In genomic region chr16:22284637-22285515, GRCh38 we compare ENCODE assay signal across 19 cellular contexts. TPM values are rescaled to one million over a fixed set of nuclear protein-coding genes. Genes with fewer than 3 reads are reported as not detected.
A peak's percentile ranks its signal among the peaks of the same experiment; 100 is the strongest.
DNase-seq lines count a peak whose midpoint lies in the region; ATAC-seq and TF ChIP-seq lines count a peak whose summit lies in the region.
"Had no signal": no experiment of that assay in that cellular context is flagged by ENCODE, and none has a peak within 500 bp of the region (broad histone marks: within the 10 kb centered on the region; RNA-seq: fewer than 3 reads in every experiment).

No MANE protein-coding gene starts in this region.

- peaks cover 12% of the 10 kb centered on the region for H3K4me1 Mint-ChIP-seq in mesothelial cell of epicardium
- H3K4me1 Mint-ChIP-seq: T-cell had no signal

- peak; percentile 26 for DNase-seq in GM04503 (ENCODE audit: low read depth)
- peak; percentile 41 for DNase-seq in astrocyte of the hippocampus (ENCODE audit: low read depth, low spot score)
- DNase-seq in fibroblast of villous mesenchyme (ENCODE audit: low read depth) = peak; percentile 77
- peak; percentile 63 for DNase-seq in retina
- no peak for DNase-seq in mesothelial cell of epicardium (ENCODE audit: low spot score in 2 of 2, unreplicated experiment in 2 of 2)
- no peak for DNase-seq in NCI-H2029 (lab: John Stamatoyannopoulos, UW)
- DNase-seq: activated naive CD4-positive, alpha-beta T cell treated with Interleukin-2 at 50 U/mL for 16 hours; activated T-cell treated with anti-CD3 and anti-CD28 coated beads for 4 hours; body of pancreas; H7; midbrain; NCI-H1092 treated with DMSO at 0.1 percent for 48 hours; SHP77; sigmoid colon; stimulated activated CD4-positive, alpha-beta T cell treated with anti-CD3 and anti-CD28 coated beads, Interleukin-2, amount 100 ng/mL, for 24 hours; T-cell had no signal

- H3K27me3 Mint-ChIP-seq in mesothelial cell of epicardium (ENCODE audit: low read depth) = no peaks in the 10 kb centered on the region
- H3K27me3 Mint-ChIP-seq: T-cell had no signal

- no peak overlapping the region for H3K4me3 ChIP-seq in fibroblast of villous mesenchyme (ENCODE audit: low read depth, low read length)
- H3K4me3 ChIP-seq: body of pancreas, sigmoid colon had no signal

- no peak overlapping the region for H3K27ac Mint-ChIP-seq in mesothelial cell of epicardium

- peaks cover 23% of the 10 kb centered on the region for H3K36me3 Mint-ChIP-seq in mesothelial cell of epicardium

- ATAC-seq in HG02759 (IDR thresholded peaks at IDR 0.05; ENCODE audit: unreplicated experiment) (no peak), HG03196 (IDR thresholded peaks at IDR 0.05; ENCODE audit: unreplicated experiment) (no peak)
- ATAC-seq: body of pancreas, esophagus mucosa, T-cell had no signal

- TF ChIP-seq CTCF in fibroblast of villous mesenchyme (IDR thresholded peaks at IDR 0.05; ENCODE audit: insufficient read depth, low read depth, low read length) = no peak
- TF ChIP-seq CTCF in mesothelial cell of epicardium (IDR thresholded peaks at IDR 0.05; ENCODE audit: unreplicated experiment) = no peak

- no peak overlapping the region for H3K4me3 Mint-ChIP-seq in mesothelial cell of epicardium
- H3K4me3 Mint-ChIP-seq: T-cell had no signal

- H3K9me3 Mint-ChIP-seq in mesothelial cell of epicardium = peaks cover 5% of the 10 kb centered on the region
- H3K9me3 Mint-ChIP-seq: T-cell had no signal

RNA-seq across cellular contexts. Expression of gene POLR3E, which starts 12.3 kb away (rescaled TPM):
- total RNA-seq in fibroblast of villous mesenchyme (19.0 and 31.5 TPM in 2 replicates), mesothelial cell of epicardium (68.9 to 71.4 TPM (median 69.7 TPM) in 3 replicates)

Comparison
In these comparisons a context has a peak if more than half of its experiments do, and no peak if none do; other contexts are left out.
1. DNase-seq: peak in GM04503 (single experiment), astrocyte of the hippocampus (single experiment), fibroblast of villous mesenchyme (single experiment) and retina (single experiment); none in mesothelial cell of epicardium (0 of 2) and NCI-H2029 (single experiment).